ENCODE assay signal across 23 cellular contexts in the genomic region with DNA sequence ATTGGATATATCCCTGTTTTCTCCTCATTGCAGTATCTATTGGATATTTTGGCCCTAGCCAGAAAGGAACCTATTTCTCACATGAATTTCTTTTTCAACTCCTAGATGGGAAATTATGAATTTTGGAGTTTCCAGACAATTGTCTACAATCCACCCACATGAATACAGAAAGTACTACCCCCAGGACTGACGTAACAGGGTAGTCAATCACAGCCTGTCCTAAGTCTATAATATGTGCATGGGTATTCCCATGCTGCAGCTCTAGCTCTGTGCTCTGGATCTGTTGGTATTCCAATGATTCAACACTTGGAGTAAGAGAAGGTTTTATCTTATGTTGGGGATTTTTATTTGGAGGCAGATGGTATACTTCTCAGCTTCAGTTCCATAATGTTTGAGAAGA.
DNase-seq lines count a peak whose midpoint lies in the region; ATAC-seq, FAIRE-seq and TF ChIP-seq lines count a peak whose summit lies in the region.
"Had no signal": no experiment of that assay in that cellular context is flagged by ENCODE, and none has a peak within 500 bp of the region (broad histone marks: within the 10 kb centered on the region; RNA-seq: fewer than 3 reads in every experiment).

No MANE protein-coding gene starts in this region.

- TF ChIP-seq CTCF in left ventricle myocardium inferior (IDR thresholded peaks at IDR 0.05; ENCODE audit: borderline replicate concordance) (no peak), heart right ventricle (IDR thresholded peaks at IDR 0.05) (no peak), endothelial cell of umbilical vein (IDR thresholded peaks at IDR 0.05; ENCODE audit: extremely low read depth in 1 of 2, insufficient read depth in 1 of 2, low read depth in 1 of 2, low read length in 2 of 2) (no peak), nephron (IDR thresholded peaks at IDR 0.05; ENCODE audit: unreplicated experiment in 3 of 3) (no peak), thyroid gland (IDR thresholded peaks at IDR 0.05) (no peak), pancreas (IDR thresholded peaks at IDR 0.05) (no peak), HFFc6 (IDR thresholded peaks at IDR 0.05) (no peak)

- no peak for FAIRE-seq in endothelial cell of umbilical vein (lab: Jason Lieb, UNC)
- no peak for FAIRE-seq in pancreas (lab: Jason Lieb, UNC)
- FAIRE-seq: GM12878, GM18507, H54 had no signal

- H3K9ac ChIP-seq in endothelial cell of umbilical vein (replicated peaks; ENCODE audit: extremely low read depth, insufficient read depth, low read length), result peak overlapping the region; percentile 32
- H3K9ac ChIP-seq: BLaER1 treated with 17β-estradiol and CSF1 and Interleukin-3, amounts not matched to agents 10 nM and 100 nM had no signal

- H3K4me3 ChIP-seq in left ventricle myocardium inferior (no peak overlapping the region), heart right ventricle (no peak overlapping the region), endothelial cell of umbilical vein (replicated peaks in 1 of 3; ENCODE audit: insufficient read depth in 1 of 3, low read depth in 1 of 3, low read length in 3 of 3) (no peak overlapping the region), thyroid gland (replicated peaks in 1 of 3) (no peak overlapping the region), pancreas (no peak overlapping the region)
- H3K4me3 ChIP-seq: BLaER1 treated with 17β-estradiol and CSF1 and Interleukin-3, amounts not matched to agents 10 nM and 100 nM; GM12878; GM23338 had no signal

- dilution Hi-C loops in endothelial cell of umbilical vein (cut with MboI; ENCODE audit: extremely low pct_ligation_motif_present, low sequenced_read_pairs), result no loop called here

- POLR2A ChIA-PET in endothelial cell of umbilical vein (lab: Charles Lee), result no interaction called here

- H3K27me3 Mint-ChIP-seq in nephron (ENCODE audit: low read depth) (no peaks in the 10 kb centered on the region), HFFc6 (ENCODE audit: insufficient read depth) (no peaks in the 10 kb centered on the region)
- H3K27me3 Mint-ChIP-seq: B cell had no signal

- intact Hi-C loops in left ventricle myocardium inferior (cut with micrococcal nuclease) (no loop called here), heart right ventricle (cut with DNase I) (no loop called here), endothelial cell of umbilical vein (cut with micrococcal nuclease) (loop anchor here (1.0 to 10.0 kb wide), 4 partner anchors 63 to 1213 kb away; a partner anchor contains a TSS), thyroid gland (cut with DNase I) (no loop called here), pancreas (cut with DNase I) (no loop called here)

- no peaks in the 10 kb centered on the region for H4K20me1 ChIP-seq in endothelial cell of umbilical vein (replicated peaks; ENCODE audit: control insufficient read depth, extremely low read depth, insufficient read depth, low read length)
- H4K20me1 ChIP-seq: BLaER1 treated with 17β-estradiol and CSF1 and Interleukin-3, amounts not matched to agents 10 nM and 100 nM had no signal

- DNase-seq in left ventricle myocardium inferior (no peak), heart right ventricle (no peak), endothelial cell of umbilical vein (ENCODE audit: low read depth, low spot score) (no peak), thyroid gland (no peak), pancreas (no peak), HFFc6 (no peak)
- DNase-seq: 8988T; CD8-positive, alpha-beta T cell; COR-L47; DMS 273 treated with DMSO at 0.1 percent for 48 hours; DMS53; DND-41; EL; HCEC 1CT had no signal

- H3K9me3 Mint-ChIP-seq in nephron, result peaks cover 7% of the 10 kb centered on the region
- peaks cover 23% of the 10 kb centered on the region for H3K9me3 Mint-ChIP-seq in HFFc6

- H3K27me3 ChIP-seq in left ventricle myocardium inferior (ENCODE audit: low read depth) (no peaks in the 10 kb centered on the region), heart right ventricle (no peaks in the 10 kb centered on the region), endothelial cell of umbilical vein (ENCODE audit: control insufficient read depth in 2 of 2, insufficient read depth in 2 of 2, low read length in 2 of 2) (no peaks in the 10 kb centered on the region), thyroid gland (no peaks in the 10 kb centered on the region), pancreas (no peaks in the 10 kb centered on the region)
- H3K27me3 ChIP-seq: BLaER1 treated with 17β-estradiol and CSF1 and Interleukin-3, amounts not matched to agents 10 nM and 100 nM had no signal

- H3K4me1 Mint-ChIP-seq in nephron, result peaks cover 6% of the 10 kb centered on the region
- H3K4me1 Mint-ChIP-seq in HFFc6 (ENCODE audit: low read depth), result no peaks in the 10 kb centered on the region
- H3K4me1 Mint-ChIP-seq: B cell, GM23338 had no signal

- peaks cover 10% of the 10 kb centered on the region for H3K4me1 ChIP-seq in left ventricle myocardium inferior
- H3K4me1 ChIP-seq in heart right ventricle, result peaks cover 0 to 13% (median 0%) of the 10 kb centered on the region in 9 donors
- peaks cover 18% of the 10 kb centered on the region for H3K4me1 ChIP-seq in endothelial cell of umbilical vein (ENCODE audit: control insufficient read depth, extremely low read depth, insufficient read depth, low read length)
- no peaks in the 10 kb centered on the region for H3K4me1 ChIP-seq in thyroid gland
- no peaks in the 10 kb centered on the region for H3K4me1 ChIP-seq in pancreas

- H3K36me3 Mint-ChIP-seq in nephron (ENCODE audit: low read depth), result no peaks in the 10 kb centered on the region
- H3K36me3 Mint-ChIP-seq in HFFc6 (ENCODE audit: low read depth), result no peaks in the 10 kb centered on the region
- H3K36me3 Mint-ChIP-seq: CD8-positive, alpha-beta T cell had no signal

- no peaks in the 10 kb centered on the region for H3K9me1 ChIP-seq in endothelial cell of umbilical vein (replicated peaks; ENCODE audit: control insufficient read depth, extremely low read depth, insufficient read depth, low read length)

- no peaks in the 10 kb centered on the region for H3K79me2 ChIP-seq in endothelial cell of umbilical vein (ENCODE audit: control insufficient read depth, insufficient read depth, low read length)

- H3K36me3 ChIP-seq in left ventricle myocardium inferior, result no peaks in the 10 kb centered on the region
- no peaks in the 10 kb centered on the region for H3K36me3 ChIP-seq in heart right ventricle
- H3K36me3 ChIP-seq in endothelial cell of umbilical vein (ENCODE audit: control insufficient read depth in 2 of 2, extremely low read depth in 1 of 2, insufficient read depth in 2 of 2, low read length in 2 of 2), result no peaks in the 10 kb centered on the region
- H3K36me3 ChIP-seq in thyroid gland, result no peaks in the 10 kb centered on the region
- H3K36me3 ChIP-seq in pancreas, result no peaks in the 10 kb centered on the region
- H3K36me3 ChIP-seq: BLaER1 treated with 17β-estradiol and CSF1 and Interleukin-3, amounts not matched to agents 10 nM and 100 nM had no signal

- CTCF ChIA-PET in endothelial cell of umbilical vein (lab: Charles Lee), result interaction anchor here (0.9 to 1.0 kb wide), 3 partner anchors 62 to 322 kb away, joined by 3 to 4 read pairs (median 3); no protein-coding TSS in a partner anchor

- H3K9me3 ChIP-seq in left ventricle myocardium inferior (replicated peaks) (peaks cover 16% of the 10 kb centered on the region), heart right ventricle (peaks cover 0 to 17% (median 0%) of the 10 kb centered on the region in 11 donors), endothelial cell of umbilical vein (replicated peaks; ENCODE audit: control insufficient read depth, insufficient read depth, low read length) (no peaks in the 10 kb centered on the region), thyroid gland (no peaks in the 10 kb centered on the region), pancreas (no peaks in the 10 kb centered on the region)

- H3K4me2 ChIP-seq in endothelial cell of umbilical vein (ENCODE audit: insufficient read depth, low read length), result peak overlapping the region; percentile 37
- H3K4me2 ChIP-seq: GM23338 had no signal

- H3K4me3 Mint-ChIP-seq in nephron (no peak overlapping the region), HFFc6 (no peak overlapping the region)
- H3K4me3 Mint-ChIP-seq: B cell; CD8-positive, alpha-beta T cell; GM23338 had no signal

- H2AFZ ChIP-seq in endothelial cell of umbilical vein (ENCODE audit: low read depth, low read length), result peak overlapping the region; percentile 19
- H2AFZ ChIP-seq: GM23338 had no signal

- no peak for ATAC-seq in heart right ventricle
- ATAC-seq in pancreas, result no peak
- no peak for ATAC-seq in GM18502 (IDR thresholded peaks at IDR 0.05; ENCODE audit: poor library complexity, unreplicated experiment)
- ATAC-seq: CD8-positive, alpha-beta T cell; GM12878; GM23338 had no signal

- TF ChIP-seq POLR2A in endothelial cell of umbilical vein (IDR thresholded peaks at IDR 0.05; ENCODE audit: low read depth, low read length) (no peak), thyroid gland (IDR thresholded peaks at IDR 0.05) (no peak)

- H3K27ac Mint-ChIP-seq in nephron (peak overlapping the region in 2 of 3 experiments; percentile 0 to 50), HFFc6 (no peak overlapping the region)
- H3K27ac Mint-ChIP-seq: B cell; CD8-positive, alpha-beta T cell; GM23338 had no signal

- H3K27ac ChIP-seq in left ventricle myocardium inferior (replicated peaks) (peak overlapping the region; percentile 57), heart right ventricle (no peak overlapping the region), endothelial cell of umbilical vein (ENCODE audit: insufficient read depth, low read depth, low read length) (peak overlapping the region; percentile 42), thyroid gland (peak overlapping the region in 2 of 3 donors; percentile 10 to 11), pancreas (no peak overlapping the region)
- H3K27ac ChIP-seq: BLaER1 treated with 17β-estradiol and CSF1 and Interleukin-3, amounts not matched to agents 10 nM and 100 nM; HL-60 had no signal

- BruUV-seq in endothelial cell of umbilical vein (replicated peaks; lab: Mats Ljungman, UMichigan), result no TSS peak

- WGBS in heart right ventricle, 2 donors, result 51 to 71% methylated on average over 1 of the region's 1 CpG
- 50 to 64% methylated on average over 1 of the region's 1 CpG for WGBS in thyroid gland, 2 donors
- 37 to 39% methylated on average over 1 of the region's 1 CpG for WGBS in pancreas, 2 donors

TF ChIP-seq in endothelial cell of umbilical vein, 7 proteins besides CTCF, POLR2A, EP300 and RAD21:
- TF ChIP-seq JUN (IDR thresholded peaks at IDR 0.05; ENCODE audit: borderline replicate concordance, insufficient read depth, insufficient read length, low read depth) (no peak), EZH2 (IDR thresholded peaks at IDR 0.05; ENCODE audit: borderline replicate concordance, low read depth, low read length, severe bottlenecking) (no peak), MYC (IDR thresholded peaks at IDR 0.05; ENCODE audit: low read depth, low read length) (no peak)

Comparison
In these comparisons a context has a peak if more than half of its experiments do, and no peak if none do; other contexts are left out.
1. H3K27ac ChIP-seq: peak in left ventricle myocardium inferior (single experiment), endothelial cell of umbilical vein (single experiment) and thyroid gland (2 of 3); none in heart right ventricle (0 of 10) and pancreas (0 of 4).